Comparison of ENCODE assay signal across 8 cellular contexts in genomic region chr1:21176589-21177555, GRCh38. TPM values are rescaled to one million over a fixed set of nuclear protein-coding genes. Genes with fewer than 3 reads are reported as not detected.
DNase-seq lines count a peak whose midpoint lies in the region; ATAC-seq, FAIRE-seq and TF ChIP-seq lines count a peak whose summit lies in the region.

Gene EIF4G3 (minus strand): TSS chr1:21176897. CDS start chr1:21002742, 174,155 bp downstream.

- H3K4me2 ChIP-seq in trophoblast cell (ENCODE audit: low read length), result peak within 1 kb of the TSS; percentile 85

- no peaks in the 10 kb centered on the region for H3K36me3 ChIP-seq in adrenal gland (replicated peaks in 1 of 2)
- H3K36me3 ChIP-seq in trophoblast cell (ENCODE audit: control insufficient read depth in 1 of 2, insufficient read depth in 2 of 2, low read length in 2 of 2), result peaks cover 3 to 5% of the 10 kb centered on the region in 2 experiments
- H3K36me3 ChIP-seq in transverse colon, result no peaks in the 10 kb centered on the region

- peak within 1 kb of the TSS; percentile 60 to 93 (median 86) for H3K4me3 ChIP-seq in adrenal gland
- peak within 1 kb of the TSS; percentile 95 for H3K4me3 ChIP-seq in trophoblast cell (ENCODE audit: low read depth, low read length)
- peak within 1 kb of the TSS; percentile 85 to 96 (median 92) for H3K4me3 ChIP-seq in transverse colon

- FAIRE-seq in GM12892 (lab: Jason Lieb, UNC), result peak; percentile 94

- intact Hi-C loops in adrenal gland (cut with DNase I), result no loop called here
- intact Hi-C loops in cardiac septum (cut with DNase I), result no loop called here
- intact Hi-C loops in transverse colon (cut with DNase I; ENCODE audit: low total_unique reads), result no loop called here

- H3K27ac ChIP-seq in adrenal gland (peak within 1 kb of the TSS; percentile 74 to 96 (median 91)), trophoblast cell (ENCODE audit: low read depth, low read length) (peak within 1 kb of the TSS; percentile 83), transverse colon (peak within 1 kb of the TSS; percentile 95 to 98 (median 98))

- peak within 1 kb of the TSS; percentile 92 for H2AFZ ChIP-seq in trophoblast cell (ENCODE audit: insufficient read depth, low read length, poor library complexity)

- in situ Hi-C loops in transverse colon (cut with MboI; ENCODE audit: low pct_ligation_motif_present in 1 of 4, low pct_unique_long_range_greater_than_20kb in 1 of 4, low sequenced_read_pairs in 3 of 4), result loop anchor here in 1 of 4 donors (25.0 kb wide), 1 partner anchor 490 kb away; no protein-coding TSS in a partner anchor

- no peak for TF ChIP-seq CTCF in adrenal gland (IDR thresholded peaks at IDR 0.05)
- no peak for TF ChIP-seq CTCF in transverse colon (IDR thresholded peaks at IDR 0.05)

- H3K27me3 ChIP-seq in adrenal gland (no peaks in the 10 kb centered on the region), trophoblast cell (ENCODE audit: insufficient read depth, low read length) (no peaks in the 10 kb centered on the region), transverse colon (no peaks in the 10 kb centered on the region)

- H3K79me2 ChIP-seq in trophoblast cell (ENCODE audit: control insufficient read depth, insufficient read depth, low read length, poor library complexity), result peaks cover 9% of the 10 kb centered on the region

- no peak within 1 kb of the TSS for H3K23ac ChIP-seq in trophoblast cell (ENCODE audit: low read length)

- DNase-seq in GM12892 (ENCODE audit: insufficient read length) (peak; percentile 89), NCI-H146 (lab: John Stamatoyannopoulos, UW) (peak; percentile 96), T-helper 1 cell (peak; percentile 90 to 99 (median 97)), adrenal gland (peak; percentile 98 to 100 (median 99)), cardiac septum (ENCODE audit: low spot score) (peak; percentile 100), trophoblast cell (peak; percentile 98 to 100), transverse colon (peak; percentile 99)

- H3K4me1 ChIP-seq in adrenal gland (replicated peaks in 1 of 2) (peaks cover 0 to 30% of the 10 kb centered on the region in 2 donors), trophoblast cell (ENCODE audit: control insufficient read depth in 1 of 2, insufficient read depth in 2 of 2, low read length in 2 of 2) (peaks cover 0 to 5% of the 10 kb centered on the region in 2 experiments), transverse colon (peaks cover 7 to 24% (median 16%) of the 10 kb centered on the region in 4 donors)

- TF ChIP-seq POLR2A in GM12892 (IDR thresholded peaks at IDR 0.05; ENCODE audit: low read depth, low read length), result peak; percentile 83
- TF ChIP-seq POLR2A in adrenal gland (IDR thresholded peaks at IDR 0.05), result peak; percentile 43 to 53
- TF ChIP-seq POLR2A in transverse colon (IDR thresholded peaks at IDR 0.05), result peak; percentile 60

- H3K4ac ChIP-seq in trophoblast cell (ENCODE audit: low read depth, low read length), result peak within 1 kb of the TSS; percentile 91

- H4K12ac ChIP-seq in trophoblast cell (ENCODE audit: low read depth, low read length), result peak within 1 kb of the TSS; percentile 81

- peak within 1 kb of the TSS; percentile 71 for H2AK5ac ChIP-seq in trophoblast cell (ENCODE audit: low read length)

- H3K9me3 ChIP-seq in adrenal gland (replicated peaks in 1 of 3) (no peaks in the 10 kb centered on the region), trophoblast cell (ENCODE audit: insufficient read depth, low read depth, low read length) (no peaks in the 10 kb centered on the region), transverse colon (no peaks in the 10 kb centered on the region)

- no peak for TF ChIP-seq EP300 in transverse colon (IDR thresholded peaks at IDR 0.05; ENCODE audit: low read depth)

- peak within 1 kb of the TSS; percentile 80 for H3K9ac ChIP-seq in trophoblast cell (ENCODE audit: low read length)

- ATAC-seq in HG02852 (IDR thresholded peaks at IDR 0.05; ENCODE audit: unreplicated experiment), result peak; percentile 84

- peak within 1 kb of the TSS; percentile 91 for H4K91ac ChIP-seq in trophoblast cell (ENCODE audit: low read depth, low read length)

- WGBS in adrenal gland, 4 donors, result 1 to 3% (median 2%) methylated on average over 30 to 88 of the region's 89 CpGs
- no CpG with 5 or more reads among the region's 89 CpGs for WGBS in trophoblast cell (ENCODE audit: extremely low coverage, insufficient coverage, insufficient read length)
- 3% methylated on average over 47 of the region's 89 CpGs; no CpG with 5 or more reads in 1 of the 2 donors for WGBS in transverse colon (ENCODE audit: low coverage in 1 of 2), 2 donors

- H3K79me1 ChIP-seq in trophoblast cell (ENCODE audit: low read length), result peaks cover 13% of the 10 kb centered on the region

- peak within 1 kb of the TSS; percentile 62 for H2BK12ac ChIP-seq in trophoblast cell (ENCODE audit: low read length)

- H2BK5ac ChIP-seq in trophoblast cell (ENCODE audit: low read depth, low read length, poor library complexity), result peak within 1 kb of the TSS; percentile 88

- peak within 1 kb of the TSS; percentile 84 for H3K14ac ChIP-seq in trophoblast cell (ENCODE audit: low read length)

- H2BK120ac ChIP-seq in trophoblast cell (ENCODE audit: insufficient read depth, low read length, poor library complexity), result peak within 1 kb of the TSS; percentile 83

- peak within 1 kb of the TSS; percentile 75 for H3K18ac ChIP-seq in trophoblast cell (ENCODE audit: low read length)

- H4K8ac ChIP-seq in trophoblast cell (ENCODE audit: low read depth, low read length), result peak within 1 kb of the TSS; percentile 91

RNA-seq across cellular contexts. Expression of gene EIF4G3, which starts in this region (rescaled TPM):
- polyA plus RNA-seq in GM12892 (2012; ENCODE audit: missing spikeins), result 34.4 TPM
- total RNA-seq in adrenal gland (10 to 100 TPM; 38.9 to 57.4 (median 52.3) TPM), cardiac septum (45.6 TPM), transverse colon (100 to 1,000 TPM in 2 of 4 donors, 10 to 100 TPM in 2; 82.1 to 143 (median 101) TPM)
- 10 to 100 TPM; 30.7 to 58.7 (median 43.6) TPM for polyA plus RNA-seq in adrenal gland
- polyA plus RNA-seq in trophoblast cell (2013), result 48.9 and 51.5 TPM in 2 replicates

Comparison
In these comparisons a context has a peak if more than half of its experiments do, and no peak if none do; other contexts are left out.
1. Peak in every context shown above with its lines: DNase-seq, ATAC-seq, H3K4me3 ChIP-seq and H3K27ac ChIP-seq.